Comparison of ENCODE assay signal across 10 cellular contexts in the genomic region with DNA sequence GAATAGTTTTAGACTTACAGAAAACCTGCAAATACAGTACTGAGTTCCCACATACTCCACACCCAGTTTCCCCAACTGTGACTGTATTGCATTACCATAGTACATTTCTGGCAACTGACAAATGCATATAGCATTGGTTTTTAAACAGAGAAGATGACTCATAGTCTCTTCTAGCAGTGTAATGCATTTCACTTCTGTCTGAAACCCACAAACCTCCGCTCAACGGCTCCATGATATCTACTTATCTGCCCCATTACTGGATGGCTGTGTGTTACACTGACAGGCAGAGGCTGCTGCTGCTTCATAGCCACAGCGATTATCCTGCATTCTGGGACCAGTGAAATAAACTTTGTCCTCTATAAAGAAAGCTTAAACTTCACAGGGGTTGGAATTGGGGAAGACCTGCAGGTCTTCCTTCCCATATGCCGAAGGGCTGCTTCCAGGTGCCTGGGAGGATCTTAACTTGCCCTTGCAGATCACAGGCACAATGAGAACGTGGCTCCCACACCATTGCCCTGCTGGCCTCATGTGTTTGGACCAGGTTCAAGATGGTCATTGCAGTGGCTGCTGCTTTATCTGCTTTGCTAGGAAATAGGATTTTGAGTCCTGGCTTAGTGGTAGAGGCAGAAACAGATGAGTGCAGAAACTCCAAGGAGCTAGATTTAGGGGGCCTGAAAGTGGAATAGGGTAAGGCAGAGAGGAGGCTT.
DNase-seq lines count a peak whose midpoint lies in the region; ATAC-seq and TF ChIP-seq lines count a peak whose summit lies in the region.
"Had no signal": no experiment of that assay in that cellular context is flagged by ENCODE, and none has a peak within 500 bp of the region (broad histone marks: within the 10 kb centered on the region; RNA-seq: fewer than 3 reads in every experiment).

No MANE protein-coding gene starts in this region.

- ATAC-seq in GM18870 (IDR thresholded peaks at IDR 0.05; ENCODE audit: unreplicated experiment) (peak; percentile 81), HG03175 (IDR thresholded peaks at IDR 0.05; ENCODE audit: unreplicated experiment) (peak; percentile 61), RWPE2 (ENCODE audit: low read depth) (peak; percentile 70), left lung (peak; percentile 61), GM19324 (IDR thresholded peaks at IDR 0.05; ENCODE audit: low FRiP score, unreplicated experiment) (no peak)
- ATAC-seq: activated T-cell treated with anti-CD3 and anti-CD28 coated beads, Interleukin-2, amount 50 U/mL, for 4 hours; mucosa of descending colon had no signal

- H3K27ac ChIP-seq in RWPE2 (ENCODE audit: poor library complexity, severe bottlenecking) (peak overlapping the region; percentile 54), left lung (no peak overlapping the region)
- H3K27ac ChIP-seq: PC-9 had no signal

- H3K4me1 ChIP-seq in RWPE2 (ENCODE audit: insufficient read depth, poor library complexity, severe bottlenecking): peaks cover 24% of the 10 kb centered on the region
- no peaks in the 10 kb centered on the region for H3K4me1 ChIP-seq in left lung

- H3K4me3 ChIP-seq in RWPE2 (ENCODE audit: severe bottlenecking) (no peak overlapping the region), left lung (no peak overlapping the region)
- H3K4me3 ChIP-seq: mucosa of descending colon, PC-9 had no signal

- H3K9me3 ChIP-seq in RWPE2 (ENCODE audit: severe bottlenecking): no peaks in the 10 kb centered on the region
- H3K9me3 ChIP-seq in left lung: no peaks in the 10 kb centered on the region
- H3K9me3 ChIP-seq: mucosa of descending colon had no signal

- intact Hi-C loops in left lung (cut with DNase I): no loop called here

- H3K36me3 ChIP-seq in RWPE2 (ENCODE audit: low read depth): no peaks in the 10 kb centered on the region
- no peaks in the 10 kb centered on the region for H3K36me3 ChIP-seq in left lung

- H3K27me3 ChIP-seq in RWPE2 (ENCODE audit: insufficient read depth, poor library complexity, severe bottlenecking) (no peaks in the 10 kb centered on the region), left lung (no peaks in the 10 kb centered on the region)

- DNase-seq in RWPE2 (ENCODE audit: low spot score) (no peak), left lung (no peak), AG08396 (ENCODE audit: low spot score) (no peak)
- no peak for DNase-seq in activated CD8-positive, alpha-beta memory T cell treated with anti-CD3 and anti-CD28 coated beads, Interleukin-2, amount 50 U/mL, for 48 hours
- DNase-seq: activated T-cell treated with anti-CD3 and anti-CD28 coated beads, Interleukin-2, amount 50 U/mL, for 4 hours; mucosa of descending colon had no signal

- TF ChIP-seq CTCF in RWPE2 (IDR thresholded peaks at IDR 0.05; ENCODE audit: poor library complexity, severe bottlenecking): no peak
- no peak for TF ChIP-seq CTCF in left lung (IDR thresholded peaks at IDR 0.05)
